In the genomic region with DNA sequence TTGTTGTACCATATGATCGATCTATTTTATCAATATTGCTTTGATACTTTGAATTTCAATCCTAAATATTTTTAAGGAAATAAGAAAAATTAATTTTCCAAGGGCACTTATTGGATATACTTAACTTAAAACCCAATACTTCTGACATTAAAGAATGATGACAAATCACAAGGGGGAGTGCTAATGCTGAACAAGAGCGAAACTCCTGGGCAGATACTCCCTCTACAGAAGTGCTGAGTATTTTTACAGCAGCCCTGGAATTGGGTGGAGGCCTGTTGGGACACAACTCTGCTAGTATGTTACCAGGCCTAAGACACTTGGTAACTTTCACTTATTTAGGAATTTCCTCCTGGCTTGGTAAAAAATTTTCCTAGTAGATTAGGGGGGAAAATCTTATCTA, we compare ENCODE assay signal across 10 cellular contexts. TPM values are rescaled to one million over a fixed set of nuclear protein-coding genes. Genes with fewer than 3 reads are reported as not detected.
DNase-seq lines count a peak whose midpoint lies in the region; ATAC-seq and TF ChIP-seq lines count a peak whose summit lies in the region.
"Had no signal": no experiment of that assay in that cellular context is flagged by ENCODE, and none has a peak within 500 bp of the region (broad histone marks: within the 10 kb centered on the region; RNA-seq: fewer than 3 reads in every experiment).

No MANE protein-coding gene starts in this region.

- peaks cover 5% of the 10 kb centered on the region for H3K9me1 ChIP-seq in IMR-90 (ENCODE audit: insufficient read depth, low read length)

- H2AK9ac ChIP-seq in IMR-90 (replicated peaks; ENCODE audit: low read depth, low read length, poor library complexity) = no peak overlapping the region

- no peak overlapping the region for H3K14ac ChIP-seq in IMR-90 (replicated peaks; ENCODE audit: low read depth, low read length)

- no CpG with 5 or more reads among the region's 2 CpGs for WGBS in IMR-90 (ENCODE audit: extremely low coverage in 2 of 2, insufficient read length in 1 of 2), 2 experiments

- H3K4me3 ChIP-seq in IMR-90 (ENCODE audit: insufficient read depth, low read depth, low read length) = no peak overlapping the region

- no peak overlapping the region for H3K4me3 Mint-ChIP-seq in central memory CD8-positive, alpha-beta T cell

- peaks cover 5 to 9% of the 10 kb centered on the region in 2 experiments; a peak in 3 of 4 replicates for H3K79me1 ChIP-seq in IMR-90 (ENCODE audit: low read depth in 1 of 2, low read length in 2 of 2)

- dilution Hi-C loops in IMR-90 (cut with HindIII; ENCODE audit: low sequenced_read_pairs, unreplicated experiment) = no loop called here

- POLR2A ChIA-PET in IMR-90 (lab: Charles Lee; ENCODE audit: unreplicated experiment) = no interaction called here

- CTCF ChIA-PET in IMR-90 (lab: Yijun Ruan, JAX) = no interaction called here

- H2BK15ac ChIP-seq in IMR-90 (ENCODE audit: low read depth, low read length) = no peak overlapping the region

- no peaks in the 10 kb centered on the region for H3K4me1 ChIP-seq in IMR-90 (ENCODE audit: control insufficient read depth, insufficient read depth, low read length)

- H3K9ac ChIP-seq in IMR-90 (ENCODE audit: low read depth, low read length) = no peak overlapping the region

- H3K27me3 Mint-ChIP-seq in central memory CD8-positive, alpha-beta T cell = no peaks in the 10 kb centered on the region

- TF ChIP-seq POLR2A in IMR-90 (IDR thresholded peaks at IDR 0.05; ENCODE audit: low read depth, low read length) = no peak

- H3K56ac ChIP-seq in IMR-90 (ENCODE audit: extremely low read depth, insufficient read depth, low read length) = no peak overlapping the region

- peak; percentile 30; the same call in 1 of the 2 replicates for TF ChIP-seq RAD21 in IMR-90 (IDR thresholded peaks at IDR 0.05; ENCODE audit: low read length)

- H3K9me3 ChIP-seq in IMR-90 (ENCODE audit: control insufficient read depth, insufficient read depth, low read length) = peaks cover 3% of the 10 kb centered on the region; the same call in 1 of the 2 replicates

- H3K4me1 Mint-ChIP-seq in central memory CD8-positive, alpha-beta T cell = peaks cover 25% of the 10 kb centered on the region

- H3K36me3 Mint-ChIP-seq in central memory CD8-positive, alpha-beta T cell (ENCODE audit: insufficient read depth) = peaks cover 48% of the 10 kb centered on the region

- peak; percentile 51; the same call in 1 of the 2 replicates for ATAC-seq in IMR-90 (ENCODE audit: low read depth)
- no peak for ATAC-seq in central memory CD8-positive, alpha-beta T cell (replicated peaks; ENCODE audit: extremely low read depth, poor library complexity, severe bottlenecking)
- no peak for ATAC-seq in GM21619 (IDR thresholded peaks at IDR 0.05; ENCODE audit: unreplicated experiment)

- H4K5ac ChIP-seq in IMR-90 (ENCODE audit: low read depth, low read length) = no peak overlapping the region

- no peak overlapping the region for H3K18ac ChIP-seq in IMR-90 (ENCODE audit: low read depth, low read length)

- in situ Hi-C loops in IMR-90 (cut with MboI; ENCODE audit: low sequenced_read_pairs) = no loop called here

- TF ChIP-seq CTCF in AG09319 (IDR thresholded peaks at IDR 0.05; ENCODE audit: low read depth, low read length) (peak; percentile 25), IMR-90 (conservative IDR thresholded peaks at IDR 0.05; ENCODE audit: low read depth, low read length) (peak; percentile 18; the same call in 1 of the 2 replicates)

- H3K27me3 ChIP-seq in IMR-90 (ENCODE audit: control insufficient read depth, insufficient read depth, low read length) = no peaks in the 10 kb centered on the region

- peaks cover 6% of the 10 kb centered on the region; the same call in 1 of the 2 replicates for H4K20me1 ChIP-seq in IMR-90 (ENCODE audit: insufficient read depth, low read length)

- no peak overlapping the region for H4K91ac ChIP-seq in IMR-90 (ENCODE audit: insufficient read depth, low read depth, low read length)

- no peaks in the 10 kb centered on the region for H3K9me3 Mint-ChIP-seq in central memory CD8-positive, alpha-beta T cell

- no peak overlapping the region for H2BK120ac ChIP-seq in IMR-90 (ENCODE audit: low read depth, low read length)

- H3K23ac ChIP-seq in IMR-90 (ENCODE audit: low read depth, low read length) = no peak overlapping the region

- peaks cover 14% of the 10 kb centered on the region for H3K36me3 ChIP-seq in IMR-90 (ENCODE audit: control insufficient read depth, insufficient read depth, low read length)

- intact Hi-C loops in IMR-90 (cut with micrococcal nuclease) = no loop called here

- DNase-seq in AG09319 (ENCODE audit: extremely low read depth, low read depth) (no peak), IMR-90 (peak; percentile 27), left kidney (ENCODE audit: low read depth, low spot score) (peak; percentile 3), NCI-H1930 (lab: John Stamatoyannopoulos, UW) (no peak), NCI-H1417 treated with DMSO at 0.1 percent for 48 hours (lab: John Stamatoyannopoulos, UW) (no peak)
- DNase-seq in central memory CD8-positive, alpha-beta T cell (ENCODE audit: low spot score in 2 of 2) = no peak
- no peak for DNase-seq in activated naive CD4-positive, alpha-beta T cell treated with Interleukin-2 at 50 U/mL for 16 hours
- DNase-seq: activated T-cell treated with anti-CD3 and anti-CD28 coated beads for 4 hours, NCI-H526 had no signal

- H3K4ac ChIP-seq in IMR-90 (ENCODE audit: low read depth, low read length) = no peak overlapping the region

- peak overlapping the region; percentile 50 for H3K27ac Mint-ChIP-seq in central memory CD8-positive, alpha-beta T cell (ENCODE audit: low read depth)

- BruUV-seq in IMR-90 (replicated peaks; lab: Mats Ljungman, UMichigan) = no TSS peak

- no peak overlapping the region for H3K4me2 ChIP-seq in IMR-90 (ENCODE audit: low read depth, low read length)

- H2BK20ac ChIP-seq in IMR-90 (ENCODE audit: low read depth, low read length) = no peak overlapping the region

- H2BK5ac ChIP-seq in IMR-90 (ENCODE audit: low read depth, low read length, poor library complexity, severe bottlenecking) = no peak overlapping the region

- H2AK5ac ChIP-seq in IMR-90 (ENCODE audit: low read depth, low read length) = no peak overlapping the region

- H2AFZ ChIP-seq in IMR-90 (replicated peaks; ENCODE audit: low read length, poor library complexity) = no peak overlapping the region

- no peak overlapping the region for H3K27ac ChIP-seq in IMR-90 (ENCODE audit: insufficient read depth, low read length)

- H4K8ac ChIP-seq in IMR-90 (ENCODE audit: low read depth in 2 of 2, low read length in 2 of 2) = no peak overlapping the region

TF ChIP-seq in IMR-90, 13 proteins besides CTCF, POLR2A, EP300 and RAD21:
- TF ChIP-seq SMC3 (IDR thresholded peaks at IDR 0.05; ENCODE audit: low read depth, low read length) (0 out of 2 replicates have a peak, but pooled peaks have one; percentile 17), CHD1 (IDR thresholded peaks at IDR 0.05; ENCODE audit: low read depth, low read length) (no peak)

RNA-seq across cellular contexts. Expression of a gene that starts 46.2 kb away (rescaled TPM):
- 9.0 and 10.3 TPM in 2 replicates for total RNA-seq in IMR-90 (2012; rRNA removed)
- 3.5 and 3.8 TPM in 2 replicates for polyA plus RNA-seq in IMR-90 (2012; rRNA removed)
- 0.64 and 1.2 TPM in 2 replicates for polyA plus RNA-seq in IMR-90 (2012; cell fraction: cytosol; rRNA removed)
- 1.3 and 7.0 TPM in 2 replicates for polyA plus RNA-seq in IMR-90 (2012; cell fraction: nucleus; rRNA removed; ENCODE audit: low replicate concordance)

RNA-seq across cellular contexts. Expression of a gene that starts 49.6 kb away (rescaled TPM):
- total RNA-seq in IMR-90 (2012; rRNA removed) = 172 and 290 TPM in 2 replicates
- polyA plus RNA-seq in IMR-90 (2012; rRNA removed) = 357 and 412 TPM in 2 replicates
- 104 and 250 TPM in 2 replicates for polyA plus RNA-seq in IMR-90 (2012; cell fraction: cytosol; rRNA removed)
- polyA plus RNA-seq in IMR-90 (2012; cell fraction: nucleus; rRNA removed; ENCODE audit: low replicate concordance) = 132 and 157 TPM in 2 replicates

Comparison
In these comparisons a context has a peak if more than half of its experiments do, and no peak if none do; other contexts are left out.
1. DNase-seq: peak in IMR-90 (single experiment) and left kidney (single experiment); none in AG09319 (single experiment), central memory CD8-positive, alpha-beta T cell (0 of 2), activated naive CD4-positive, alpha-beta T cell treated with Interleukin-2 at 50 U/mL for 16 hours (single experiment), NCI-H1930 (0 of 2) and NCI-H1417 treated with DMSO at 0.1 percent for 48 hours (single experiment).